Comparison of ENCODE assay signal across 18 cellular contexts in genomic region chr1:172273668-172274396, GRCh38.
DNase-seq lines count a peak whose midpoint lies in the region; ATAC-seq and TF ChIP-seq lines count a peak whose summit lies in the region.
"Had no signal": no experiment of that assay in that cellular context is flagged by ENCODE, and none has a peak within 500 bp of the region (broad histone marks: within the 10 kb centered on the region; RNA-seq: fewer than 3 reads in every experiment).

No MANE protein-coding gene starts in this region.

- no peak for DNase-seq in activated CD4-positive, CD25-positive, alpha-beta regulatory T cell treated with anti-CD3 and anti-CD28 coated beads, Interleukin-2, amount 50 U/mL, for 72 hours
- peak; percentile 57 for DNase-seq in DMS114 treated with DMSO at 0.1 percent for 48 hours (lab: John Stamatoyannopoulos, UW; ENCODE audit: unreplicated experiment)
- DNase-seq in OCI-M1 (lab: John Stamatoyannopoulos, UW), result peak; percentile 28
- DNase-seq in fibroblast of villous mesenchyme (ENCODE audit: low read depth), result peak; percentile 27
- no peak for DNase-seq in NCI-H1436 (lab: John Stamatoyannopoulos, UW)
- no peak for DNase-seq in stimulated activated CD4-positive, alpha-beta T cell treated with anti-CD3 and anti-CD28 coated beads, Interleukin-2, amount 100 ng/mL, for 24 hours
- DNase-seq: 8988T; activated CD4-positive, alpha-beta T cell treated with anti-CD3 and anti-CD28 coated beads for 48 hours; activated effector memory CD4-positive, alpha-beta T cell treated with anti-CD3 and anti-CD28 coated beads, Interleukin-2, amount 50 U/mL, for 16 hours; NCI-H1092; NCI-H82; SHP77; stimulated activated CD4-positive, alpha-beta T cell treated with anti-CD3 and anti-CD28 coated beads, Interleukin-2, amount 100 ng/mL, for 48 hours; stimulated activated CD8-positive, alpha-beta memory T cell treated with anti-CD3 and anti-CD28 coated beads, Interleukin-4, amount 100 ng/mL, for 48 hours had no signal

- TF ChIP-seq CTCF in fibroblast of villous mesenchyme (IDR thresholded peaks at IDR 0.05; ENCODE audit: insufficient read depth, low read depth, low read length), result no peak

- H3K4me3 ChIP-seq in fibroblast of villous mesenchyme (ENCODE audit: low read depth, low read length), result no peak overlapping the region
- H3K4me3 ChIP-seq: HAP-1, right atrium auricular region had no signal

- peak; percentile 63 to 65 for ATAC-seq in activated CD4-positive, CD25-positive, alpha-beta regulatory T cell treated with anti-CD3 and anti-CD28 coated beads, Interleukin-2, amount 50 U/mL, for 24 hours
- no peak for ATAC-seq in HG03280 (IDR thresholded peaks at IDR 0.05; ENCODE audit: unreplicated experiment)

Comparison
In these comparisons a context has a peak if more than half of its experiments do, and no peak if none do; other contexts are left out.
1. DNase-seq: peak in DMS114 treated with DMSO at 0.1 percent for 48 hours (single experiment), OCI-M1 (single experiment) and fibroblast of villous mesenchyme (single experiment); none in activated CD4-positive, CD25-positive, alpha-beta regulatory T cell treated with anti-CD3 and anti-CD28 coated beads, Interleukin-2, amount 50 U/mL, for 72 hours (single experiment), NCI-H1436 (single experiment) and stimulated activated CD4-positive, alpha-beta T cell treated with anti-CD3 and anti-CD28 coated beads, Interleukin-2, amount 100 ng/mL, for 24 hours (0 of 2).